ENCODE assay signal across 8 cellular contexts in the genomic region with DNA sequence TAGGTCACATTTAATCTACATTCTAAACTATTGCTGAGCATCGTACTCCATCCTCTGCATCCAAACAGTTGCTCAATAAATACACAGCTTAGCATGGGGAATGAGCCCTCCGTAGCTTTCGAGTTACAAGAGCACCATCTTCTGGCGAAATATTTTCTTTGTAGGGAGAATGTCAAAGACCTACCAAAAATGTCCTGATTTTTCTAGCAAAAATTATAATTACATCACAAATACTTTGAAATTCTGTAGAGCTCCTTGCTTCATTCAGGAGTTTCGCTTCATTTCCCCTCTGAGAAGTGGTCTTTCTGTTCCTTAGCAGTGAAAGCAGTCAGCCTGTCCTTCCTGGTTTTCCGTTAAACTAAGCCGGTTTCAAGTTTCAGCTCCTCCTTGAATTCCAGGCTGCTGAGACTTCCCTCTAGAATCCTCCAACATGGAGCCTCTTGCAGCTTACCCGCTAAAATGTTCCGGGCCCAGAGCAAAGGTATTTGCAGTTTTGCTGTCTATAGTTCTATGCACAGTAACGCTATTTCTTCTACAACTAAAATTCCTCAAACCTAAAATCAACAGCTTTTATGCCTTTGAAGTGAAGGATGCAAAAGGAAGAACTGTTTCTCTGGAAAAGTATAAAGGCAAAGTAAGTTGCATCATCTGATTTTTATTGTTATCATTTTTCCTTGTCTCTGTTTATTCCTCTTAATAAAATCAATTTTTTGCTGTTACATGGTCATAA. TPM values are rescaled to one million over a fixed set of nuclear protein-coding genes. Genes with fewer than 3 reads are reported as not detected.
DNase-seq lines count a peak whose midpoint lies in the region; ATAC-seq, FAIRE-seq and TF ChIP-seq lines count a peak whose summit lies in the region.

A gene with protein sequence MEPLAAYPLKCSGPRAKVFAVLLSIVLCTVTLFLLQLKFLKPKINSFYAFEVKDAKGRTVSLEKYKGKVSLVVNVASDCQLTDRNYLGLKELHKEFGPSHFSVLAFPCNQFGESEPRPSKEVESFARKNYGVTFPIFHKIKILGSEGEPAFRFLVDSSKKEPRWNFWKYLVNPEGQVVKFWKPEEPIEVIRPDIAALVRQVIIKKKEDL (plus strand): TSS at position 409 of the 730 bp plus-strand sequence. CDS start 22 bp downstream, at position 431.

- H3K79me2 ChIP-seq in H1 (ENCODE audit: control insufficient read depth in 1 of 2, insufficient read depth in 2 of 2, low read length in 2 of 2) = peaks cover 0 to 19% of the 10 kb centered on the region in 2 experiments; a peak in 2 of 4 replicates

- H3K36me3 Mint-ChIP-seq in CD4-positive, alpha-beta T cell (ENCODE audit: low read depth) = no peaks in the 10 kb centered on the region
- H3K36me3 Mint-ChIP-seq in HFFc6 (ENCODE audit: low read depth) (peaks cover 30% of the 10 kb centered on the region), type B pancreatic cell (peaks cover 19% of the 10 kb centered on the region)

- H3K18ac ChIP-seq in H1 (ENCODE audit: extremely low read depth, low read length) = peak within 1 kb of the TSS; percentile 55; the same call in 1 of the 2 replicates
- H3K18ac ChIP-seq in mesenchymal stem cell (ENCODE audit: low read depth in 1 of 2, low read length in 2 of 2) = no peak within 1 kb of the TSS

- H3K23ac ChIP-seq in H1 (ENCODE audit: insufficient read length) (no peak within 1 kb of the TSS), mesenchymal stem cell (ENCODE audit: low read length in 2 of 2) (no peak within 1 kb of the TSS)

- H4K8ac ChIP-seq in H1 (ENCODE audit: extremely low read depth, insufficient read depth, low read length) (0 out of 2 replicates have a peak within 1 kb of the TSS, but pooled peaks have one; percentile 14), mesenchymal stem cell (ENCODE audit: low read length) (no peak within 1 kb of the TSS)

- no peak for TF ChIP-seq EP300 in H1 (IDR thresholded peaks at IDR 0.05; ENCODE audit: borderline replicate concordance in 1 of 2, low read depth in 2 of 2, low read length in 2 of 2)

- H3K23me2 ChIP-seq in H1 (ENCODE audit: low read depth, low read length) = no peaks in the 10 kb centered on the region

- H2AFZ ChIP-seq in H1 (ENCODE audit: low read length) (peak within 1 kb of the TSS; percentile 58; the same call in 1 of the 2 replicates), mesenchymal stem cell (ENCODE audit: low read depth, low read length) (no peak within 1 kb of the TSS)

- H4K91ac ChIP-seq in H1 (replicated peaks; ENCODE audit: insufficient read length, low read length) = no peak within 1 kb of the TSS
- H4K91ac ChIP-seq in mesenchymal stem cell (ENCODE audit: low read length) = no peak within 1 kb of the TSS

- H2BK120ac ChIP-seq in H1 (replicated peaks; ENCODE audit: low read depth, low read length) (peak within 1 kb of the TSS; percentile 29), mesenchymal stem cell (ENCODE audit: low read depth, low read length) (no peak within 1 kb of the TSS)

- H2BK15ac ChIP-seq in H1 (ENCODE audit: low read length) (no peak within 1 kb of the TSS), mesenchymal stem cell (ENCODE audit: low read depth, poor library complexity, severe bottlenecking) (no peak within 1 kb of the TSS)

- ATAC-seq in CD4-positive, alpha-beta T cell (ENCODE audit: poor library complexity) = peak; percentile 68
- ATAC-seq in GM18520 (IDR thresholded peaks at IDR 0.05; ENCODE audit: unreplicated experiment) = no peak
- no peak for ATAC-seq in HG02870 (IDR thresholded peaks at IDR 0.05; ENCODE audit: unreplicated experiment)

- POLR2A ChIA-PET in CD4-positive, alpha-beta T cell (lab: Charles Lee) = interaction anchor here (0.6 to 1.3 kb wide), 7 partner anchors 147 to 643 kb away, joined by 3 to 11 read pairs (median 4); a partner anchor contains a TSS
- POLR2A ChIA-PET in H1 (lab: Charles Lee; ENCODE audit: partially characterized antibody) = interaction anchor here (0.8 to 1.4 kb wide), 14 partner anchors 8 to 643 kb away, joined by 3 to 15 read pairs (median 4); a partner anchor contains a TSS

- peak in 1 of 10 experiments; percentile 7 for DNase-seq in CD4-positive, alpha-beta T cell
- DNase-seq in HFFc6 (peak; percentile 84), RCC 7860 (ENCODE audit: low spot score) (peak; percentile 51), H1 (ENCODE audit: low read depth in 1 of 2, low spot score in 2 of 2) (no peak), mesenchymal stem cell (peak; percentile 94), type B pancreatic cell (ENCODE audit: extremely low spot score, unreplicated experiment) (no peak)

- peak within 1 kb of the TSS; percentile 58 to 64 for H3K4me2 ChIP-seq in H1 (ENCODE audit: insufficient read depth in 1 of 2, low read depth in 2 of 2, low read length in 2 of 2)
- peak within 1 kb of the TSS; percentile 24 for H3K4me2 ChIP-seq in mesenchymal stem cell (ENCODE audit: low read length, poor library complexity, severe bottlenecking)

- peaks cover 3 to 34% (median 11%) of the 10 kb centered on the region in 4 experiments; a peak in 7 of 8 replicates for H3K36me3 ChIP-seq in H1 (ENCODE audit: control insufficient read depth in 2 of 4, insufficient read depth in 4 of 4, low read length in 3 of 4)
- peaks cover 0 to 28% of the 10 kb centered on the region in 2 experiments for H3K36me3 ChIP-seq in mesenchymal stem cell (ENCODE audit: control insufficient read depth in 1 of 2, insufficient read depth in 2 of 2, low read depth in 1 of 2, low read length in 2 of 2)

- H2AK5ac ChIP-seq in H1 (ENCODE audit: low read depth, low read length) (no peak within 1 kb of the TSS), mesenchymal stem cell (ENCODE audit: low read length, severe bottlenecking) (no peak within 1 kb of the TSS)

- H3K4me3 Mint-ChIP-seq in CD4-positive, alpha-beta T cell = no peak within 1 kb of the TSS
- H3K4me3 Mint-ChIP-seq in HFFc6 = peak within 1 kb of the TSS; percentile 91
- peak within 1 kb of the TSS; percentile 94 for H3K4me3 Mint-ChIP-seq in type B pancreatic cell

- no peaks in the 10 kb centered on the region for H4K20me1 ChIP-seq in H1 (replicated peaks in 1 of 2; ENCODE audit: control insufficient read depth in 1 of 2, insufficient read depth in 2 of 2, low read length in 2 of 2)

- H3K9me3 ChIP-seq in CD4-positive, alpha-beta T cell (ENCODE audit: control insufficient read depth, low read length) = no peaks in the 10 kb centered on the region
- no peaks in the 10 kb centered on the region for H3K9me3 ChIP-seq in H1 (ENCODE audit: insufficient read depth in 2 of 2, low read depth in 1 of 2, low read length in 1 of 2)
- no peaks in the 10 kb centered on the region for H3K9me3 ChIP-seq in mesenchymal stem cell (ENCODE audit: control insufficient read depth, low read length)

- peaks cover 50% of the 10 kb centered on the region for H3K27me3 Mint-ChIP-seq in CD4-positive, alpha-beta T cell
- no peaks in the 10 kb centered on the region for H3K27me3 Mint-ChIP-seq in HFFc6 (ENCODE audit: insufficient read depth)
- peaks cover 17% of the 10 kb centered on the region for H3K27me3 Mint-ChIP-seq in type B pancreatic cell

- TF ChIP-seq CTCF in CD4-positive, alpha-beta T cell (IDR thresholded peaks at IDR 0.05) = peak; percentile 74
- TF ChIP-seq CTCF in HFFc6 (IDR thresholded peaks at IDR 0.05) (peak; percentile 84), H1 (IDR thresholded peaks at IDR 0.05; ENCODE audit: control extremely low read depth in 1 of 3, insufficient read depth in 1 of 3, low read depth in 1 of 3, low read length in 3 of 3) (peak in 2 of 3 experiments; percentile 50 to 60; a peak in 3 of 4 replicates), type B pancreatic cell (conservative IDR thresholded peaks at IDR 0.05) (peak; percentile 74)

- CTCF ChIA-PET in CD4-positive, alpha-beta T cell (lab: Charles Lee) = interaction anchor here (1.2 to 1.9 kb wide), 8 partner anchors 13 to 642 kb away, joined by 3 to 14 read pairs (median 6); a partner anchor contains a TSS
- CTCF ChIA-PET in H1 (lab: Charles Lee; ENCODE audit: partially characterized antibody) = interaction anchor here (0.6 to 6.2 kb wide), 33 partner anchors 9 to 717 kb away, joined by 3 to 93 read pairs (median 5); no protein-coding TSS in a partner anchor

- H3K56ac ChIP-seq in H1 (replicated peaks; ENCODE audit: insufficient read length, low read depth, low read length) = no peak within 1 kb of the TSS

- H3K79me1 ChIP-seq in H1 (ENCODE audit: low read depth, low read length) (no peaks in the 10 kb centered on the region), mesenchymal stem cell (replicated peaks; ENCODE audit: low read length, poor library complexity, severe bottlenecking) (peaks cover 7% of the 10 kb centered on the region)

- H3K4me1 ChIP-seq in H1 (replicated peaks in 1 of 4; ENCODE audit: control insufficient read depth in 3 of 4, insufficient read depth in 4 of 4, low read length in 3 of 4) = no peaks in the 10 kb centered on the region
- peaks cover 3% of the 10 kb centered on the region for H3K4me1 ChIP-seq in mesenchymal stem cell (ENCODE audit: control insufficient read depth, insufficient read depth, low read depth, low read length)

- H2BK12ac ChIP-seq in H1 (ENCODE audit: low read depth, low read length) = no peak within 1 kb of the TSS
- H2BK12ac ChIP-seq in mesenchymal stem cell (ENCODE audit: low read length in 2 of 2) = no peak within 1 kb of the TSS

- intact Hi-C loops in CD4-positive, alpha-beta T cell (cut with DNase I, micrococcal nuclease) = loop anchor here (1.0 to 5.0 kb wide), 3 partner anchors 254 to 643 kb away; a partner anchor contains a TSS

- H3K4me1 Mint-ChIP-seq in CD4-positive, alpha-beta T cell (ENCODE audit: low read depth) = no peaks in the 10 kb centered on the region
- H3K4me1 Mint-ChIP-seq in HFFc6 (ENCODE audit: low read depth) (peaks cover 68% of the 10 kb centered on the region), type B pancreatic cell (ENCODE audit: unreplicated experiment) (no peaks in the 10 kb centered on the region)

- H2BK20ac ChIP-seq in H1 (ENCODE audit: low read length) = no peak within 1 kb of the TSS

- peak; percentile 85 to 87 for TF ChIP-seq RAD21 in H1 (IDR thresholded peaks at IDR 0.05 in 1 of 2, conservative IDR thresholded peaks at IDR 0.05 in 1 of 2; ENCODE audit: low read depth in 2 of 2, low read length in 2 of 2)

- peaks cover 18% of the 10 kb centered on the region for H3K27me3 ChIP-seq in CD4-positive, alpha-beta T cell (ENCODE audit: control insufficient read depth, insufficient read depth, low read length)
- H3K27me3 ChIP-seq in H1 (replicated peaks in 1 of 4; ENCODE audit: control insufficient read depth in 3 of 4, extremely low read depth in 1 of 4, insufficient read depth in 3 of 4, low read length in 3 of 4) = no peaks in the 10 kb centered on the region
- H3K27me3 ChIP-seq in mesenchymal stem cell (ENCODE audit: control insufficient read depth in 1 of 2, insufficient read depth in 1 of 2, low read length in 2 of 2) = no peaks in the 10 kb centered on the region

- no peak within 1 kb of the TSS for H3K4ac ChIP-seq in H1 (replicated peaks; ENCODE audit: insufficient read length, low read depth, low read length)
- H3K4ac ChIP-seq in mesenchymal stem cell (ENCODE audit: low read depth in 1 of 2, low read length in 2 of 2) = no peak within 1 kb of the TSS

- no peak within 1 kb of the TSS for H3K27ac Mint-ChIP-seq in CD4-positive, alpha-beta T cell
- H3K27ac Mint-ChIP-seq in HFFc6 (peak within 1 kb of the TSS; percentile 97), type B pancreatic cell (peak within 1 kb of the TSS; percentile 93)

- no peaks in the 10 kb centered on the region for H3K9me3 Mint-ChIP-seq in CD4-positive, alpha-beta T cell
- H3K9me3 Mint-ChIP-seq in HFFc6 (no peaks in the 10 kb centered on the region), type B pancreatic cell (peaks cover 4% of the 10 kb centered on the region)

- no peak within 1 kb of the TSS for H3K27ac ChIP-seq in CD4-positive, alpha-beta T cell (ENCODE audit: low read depth, low read length)
- H3K27ac ChIP-seq in H1 (ENCODE audit: low read depth, low read length) (peak within 1 kb of the TSS; percentile 70), mesenchymal stem cell (ENCODE audit: low read length, poor library complexity, severe bottlenecking) (peak within 1 kb of the TSS; percentile 93)

- H3K14ac ChIP-seq in H1 (ENCODE audit: insufficient read length) = no peak within 1 kb of the TSS
- H3K14ac ChIP-seq in mesenchymal stem cell (ENCODE audit: low read length in 2 of 2) = no peak within 1 kb of the TSS

- H2BK5ac ChIP-seq in H1 (ENCODE audit: low read depth, low read length) (no peak within 1 kb of the TSS), mesenchymal stem cell (ENCODE audit: low read depth, low read length, poor library complexity, severe bottlenecking) (peak within 1 kb of the TSS; percentile 94)

- FAIRE-seq in RCC 7860 (lab: Jason Lieb, UNC) (peak; percentile 30), H1 (lab: Jason Lieb, UNC) (peak; percentile 80)

- peak within 1 kb of the TSS; percentile 98 for H4K5ac ChIP-seq in H1 (ENCODE audit: insufficient read length, low read depth, low read length)

- H3K4me3 ChIP-seq in H1 (ENCODE audit: extremely low read depth in 1 of 4, insufficient read depth in 2 of 4, low read depth in 3 of 4, low read length in 4 of 4) (peak within 1 kb of the TSS; percentile 47 to 78 (median 76)), mesenchymal stem cell (ENCODE audit: insufficient read depth in 1 of 2, low read depth in 1 of 2, low read length in 2 of 2) (peak within 1 kb of the TSS; percentile 45 to 84)

- peak; percentile 69 to 86 for TF ChIP-seq POLR2A in H1 (IDR thresholded peaks at IDR 0.05; ENCODE audit: control extremely low read depth in 1 of 2, low read depth in 2 of 2, low read length in 2 of 2)

- 4% methylated on average over 10 of the region's 10 CpGs; no CpG with 5 or more reads in 1 of the 2 experiments for WGBS in H1 (ENCODE audit: extremely low coverage in 1 of 2, insufficient coverage in 1 of 2, insufficient read length in 1 of 2, insufficient replicate concordance in 2 of 2, low coverage in 1 of 2, low lambda C conversion rate in 2 of 2, missing lambda C conversion rate in 1 of 2), 2 experiments
- 0% methylated on average over 9 of the region's 10 CpGs for WGBS in mesenchymal stem cell

- H3K9ac ChIP-seq in H1 (replicated peaks in 1 of 4; ENCODE audit: extremely low read depth in 1 of 4, low read depth in 3 of 4, low read length in 3 of 4) (peak within 1 kb of the TSS; percentile 31 to 90 (median 78); a peak in 6 of 7 replicates), mesenchymal stem cell (ENCODE audit: low read length) (peak within 1 kb of the TSS; percentile 99)

RNA-seq across cellular contexts. Expression of the gene that starts here (rescaled TPM):
- total RNA-seq in CD4-positive, alpha-beta T cell = not detected
- total RNA-seq in HFFc6 (2021; fragmentation: NEBNext Ultra II Directional; extraction: Animal tissue kit (Norgen Biotek cat#: 25700)) = 100 to 1,000 TPM; 209 to 229 (median 220) TPM
- total RNA-seq in H1 (2021; fragmentation: NEBNext Ultra II Directional; extraction: Animal tissue kit (Norgen Biotek cat#: 25700)) = 55.5 and 60.4 TPM in 2 replicates
- 11.2 and 19.5 TPM in 2 replicates for polyA plus RNA-seq in H1 (2011; rRNA removed)
- 25.7 TPM for polyA plus RNA-seq in H1 (2011; cell fraction: cytosol; rRNA removed)
- 10.0 TPM for polyA plus RNA-seq in H1 (2011; cell fraction: nucleus; rRNA removed)
- polyA plus RNA-seq in H1 (2012, experiment 1 of 2) = 24.8 to 52.1 TPM (median 30.5 TPM) in 4 replicates
- polyA plus RNA-seq in H1 (2012, experiment 2 of 2) = 3.3 TPM
- 77.7 TPM for polyA plus RNA-seq in H1 (2013, experiment 1 of 2)
- 93.7 TPM for polyA plus RNA-seq in H1 (2013, experiment 2 of 2)
- 34.4 and 36.4 TPM in 2 replicates for polyA minus RNA-seq in H1 (2011; rRNA and poly(A)+ RNA removed)
- polyA minus RNA-seq in H1 (2011; cell fraction: cytosol; rRNA and poly(A)+ RNA removed) = 14.2 TPM
- polyA minus RNA-seq in H1 (2011; cell fraction: nucleus; rRNA and poly(A)+ RNA removed) = 31.5 TPM
- 206 TPM for polyA plus RNA-seq in mesenchymal stem cell (2013, experiment 1 of 2)
- 217 TPM for polyA plus RNA-seq in mesenchymal stem cell (2013, experiment 2 of 2)
- 34.6 and 58.6 TPM in 2 replicates for total RNA-seq in type B pancreatic cell (ENCODE audit: low replicate concordance)

Comparison
In these comparisons a context has a peak if more than half of its experiments do, and no peak if none do; other contexts are left out.
1. RNA of the gene that starts here (total RNA-seq): 209 to 229 TPM in HFFc6, 55.5 to 60.4 TPM in H1 and 34.6 to 58.6 TPM in type B pancreatic cell; not detected in CD4-positive, alpha-beta T cell; every median in the first group is over 10 times any median in the second.
2. Peak in ATAC-seq in CD4-positive, alpha-beta T cell; RNA of the gene not detected or under 1 TPM.
3. DNase-seq: peak in HFFc6 (single experiment), RCC 7860 (single experiment) and mesenchymal stem cell (single experiment); none in H1 (0 of 2) and type B pancreatic cell (single experiment).
4. Peak in every context shown above with its lines, with median percentiles within 50 percentile points of each other: CTCF ChIP-seq.